Comparison of ENCODE assay signal across 8 cellular contexts in the genomic region with DNA sequence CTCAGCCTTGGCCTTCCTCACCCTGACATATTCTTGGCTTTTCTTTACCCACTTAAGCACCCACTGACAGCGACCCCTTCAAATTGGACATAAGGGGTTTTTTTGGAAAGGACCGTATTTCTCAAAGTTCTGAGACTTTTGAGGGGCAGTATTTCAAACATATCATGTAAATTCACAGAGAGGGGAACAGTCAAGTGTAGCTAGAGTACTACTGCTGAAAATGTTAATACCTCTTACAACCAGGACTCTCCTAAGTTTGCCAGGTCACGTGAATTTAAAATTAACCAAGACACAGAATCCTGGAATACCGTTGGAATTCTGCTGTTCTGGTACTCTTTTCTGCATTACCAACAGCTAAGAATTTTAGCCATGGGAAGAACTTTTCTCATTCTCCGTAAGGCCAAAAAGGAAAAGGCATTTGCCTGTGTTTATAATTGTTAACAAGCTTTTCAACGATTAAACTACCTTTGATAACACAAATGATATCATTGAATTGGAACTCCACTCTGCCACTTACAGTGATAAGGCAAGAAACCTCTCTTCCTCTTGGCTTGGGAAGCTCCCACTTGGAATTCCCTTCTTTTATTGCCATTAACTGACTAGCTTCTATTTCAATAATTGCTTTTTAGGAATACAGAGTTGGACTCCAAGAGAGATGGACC. TPM values are rescaled to one million over a fixed set of nuclear protein-coding genes. Genes with fewer than 3 reads are reported as not detected.
DNase-seq lines count a peak whose midpoint lies in the region; ATAC-seq and TF ChIP-seq lines count a peak whose summit lies in the region.

No MANE protein-coding gene starts in this region.

- H3K4me3 ChIP-seq in OCI-LY1 (ENCODE audit: low read depth, low read length, poor library complexity, severe bottlenecking) (peak overlapping the region; percentile 61), trophoblast cell (ENCODE audit: low read depth, low read length) (peak overlapping the region; percentile 87)

- H3K27me3 ChIP-seq in OCI-LY1 (ENCODE audit: insufficient read depth, low read length) = no peaks in the 10 kb centered on the region
- H3K27me3 ChIP-seq in trophoblast cell (ENCODE audit: insufficient read depth, low read length) = no peaks in the 10 kb centered on the region

- DNase-seq in EH (ENCODE audit: low read depth) = peak; percentile 9
- DNase-seq in epithelial cell of prostate (ENCODE audit: low read depth, low spot score) = no peak
- DNase-seq in trophoblast cell = peak in 1 of 2 donors; percentile 33
- no peak for DNase-seq in putamen (ENCODE audit: low spot score)
- DNase-seq in SIG-M5 (lab: John Stamatoyannopoulos, UW) = no peak

- H3K23ac ChIP-seq in trophoblast cell (ENCODE audit: low read length) = no peak overlapping the region

- peaks cover 23% of the 10 kb centered on the region for H3K4me1 ChIP-seq in OCI-LY1 (ENCODE audit: insufficient read depth, low read length, severe bottlenecking)
- H3K4me1 ChIP-seq in trophoblast cell (ENCODE audit: control insufficient read depth in 1 of 2, insufficient read depth in 2 of 2, low read length in 2 of 2) = no peaks in the 10 kb centered on the region

- ATAC-seq in GM19328 (IDR thresholded peaks at IDR 0.05; ENCODE audit: unreplicated experiment) = no peak
- no peak for ATAC-seq in GM21515 (IDR thresholded peaks at IDR 0.05; ENCODE audit: unreplicated experiment)

- H3K36me3 ChIP-seq in OCI-LY1 (ENCODE audit: insufficient read depth, low read length) (peaks cover 12% of the 10 kb centered on the region; the same call in 1 of the 2 replicates), trophoblast cell (ENCODE audit: control insufficient read depth in 1 of 2, insufficient read depth in 2 of 2, low read length in 2 of 2) (peaks cover 0 to 2% of the 10 kb centered on the region in 2 experiments)

- H3K27ac ChIP-seq in OCI-LY1 (ENCODE audit: low read depth, low read length, poor library complexity, severe bottlenecking) = peak overlapping the region; percentile 69
- peak overlapping the region; percentile 99 for H3K27ac ChIP-seq in epithelial cell of prostate
- peak overlapping the region; percentile 98 for H3K27ac ChIP-seq in trophoblast cell (ENCODE audit: low read depth, low read length)

- no peaks in the 10 kb centered on the region for H3K79me2 ChIP-seq in OCI-LY1 (ENCODE audit: insufficient read depth, low read length)
- H3K79me2 ChIP-seq in trophoblast cell (ENCODE audit: control insufficient read depth, insufficient read depth, low read length, poor library complexity) = peaks cover 7% of the 10 kb centered on the region

- no peaks in the 10 kb centered on the region for H3K9me2 ChIP-seq in OCI-LY1 (ENCODE audit: low read depth, low read length)

- peak overlapping the region; percentile 99 for H2BK120ac ChIP-seq in trophoblast cell (ENCODE audit: insufficient read depth, low read length, poor library complexity)

- H3K79me1 ChIP-seq in trophoblast cell (ENCODE audit: low read length) = peaks cover 7% of the 10 kb centered on the region

- H4K8ac ChIP-seq in trophoblast cell (ENCODE audit: low read depth, low read length) = peak overlapping the region; percentile 99

- H3K18ac ChIP-seq in trophoblast cell (ENCODE audit: low read length) = peak overlapping the region; percentile 94

- H3K14ac ChIP-seq in trophoblast cell (ENCODE audit: low read length) = peak overlapping the region; percentile 96

- H4K91ac ChIP-seq in trophoblast cell (ENCODE audit: low read depth, low read length) = peak overlapping the region; percentile 98

- peak overlapping the region; percentile 59 for H2BK12ac ChIP-seq in trophoblast cell (ENCODE audit: low read length)

- H2BK5ac ChIP-seq in trophoblast cell (ENCODE audit: low read depth, low read length, poor library complexity) = peak overlapping the region; percentile 98

- H3F3A ChIP-seq in OCI-LY1 (ENCODE audit: insufficient read depth, low read length) = no peaks in the 10 kb centered on the region

- H3K9me3 ChIP-seq in OCI-LY1 (ENCODE audit: low read length) (0 out of 2 replicates have a peak, but pooled peaks cover 2% of the 10 kb centered on the region), trophoblast cell (ENCODE audit: insufficient read depth, low read depth, low read length) (no peaks in the 10 kb centered on the region)

- H3K4ac ChIP-seq in trophoblast cell (ENCODE audit: low read depth, low read length) = peak overlapping the region; percentile 50

- H3K9ac ChIP-seq in OCI-LY1 (ENCODE audit: low read length) = peak overlapping the region; percentile 62
- H3K9ac ChIP-seq in trophoblast cell (ENCODE audit: low read length) = peak overlapping the region; percentile 63

- H3K4me2 ChIP-seq in OCI-LY1 (ENCODE audit: low read length) = peak overlapping the region; percentile 75
- H3K4me2 ChIP-seq in trophoblast cell (ENCODE audit: low read length) = peak overlapping the region; percentile 79

- H2AFZ ChIP-seq in OCI-LY1 (ENCODE audit: low read length) (0 out of 2 replicates have a peak overlapping the region, but pooled peaks have one; percentile 11), trophoblast cell (ENCODE audit: insufficient read depth, low read length, poor library complexity) (peak overlapping the region; percentile 94)

- no peak overlapping the region for H2AK5ac ChIP-seq in trophoblast cell (ENCODE audit: low read length)

- H4K20me1 ChIP-seq in OCI-LY1 (ENCODE audit: insufficient read depth, low read length) = no peaks in the 10 kb centered on the region

- no peak for TF ChIP-seq CTCF in OCI-LY1 (IDR thresholded peaks at IDR 0.05; ENCODE audit: low read length)

- no CpG with 5 or more reads among the region's 6 CpGs for WGBS in trophoblast cell (ENCODE audit: extremely low coverage, insufficient coverage, insufficient read length)

- peak overlapping the region; percentile 99 for H4K12ac ChIP-seq in trophoblast cell (ENCODE audit: low read depth, low read length)

RNA-seq across cellular contexts. Expression of a gene that starts 0.6 kb away (rescaled TPM):
- 7.5 and 7.7 TPM in 2 replicates for polyA plus RNA-seq in trophoblast cell (2013)
